1 cellular context compared by ENCODE assay signal in the genomic region with DNA sequence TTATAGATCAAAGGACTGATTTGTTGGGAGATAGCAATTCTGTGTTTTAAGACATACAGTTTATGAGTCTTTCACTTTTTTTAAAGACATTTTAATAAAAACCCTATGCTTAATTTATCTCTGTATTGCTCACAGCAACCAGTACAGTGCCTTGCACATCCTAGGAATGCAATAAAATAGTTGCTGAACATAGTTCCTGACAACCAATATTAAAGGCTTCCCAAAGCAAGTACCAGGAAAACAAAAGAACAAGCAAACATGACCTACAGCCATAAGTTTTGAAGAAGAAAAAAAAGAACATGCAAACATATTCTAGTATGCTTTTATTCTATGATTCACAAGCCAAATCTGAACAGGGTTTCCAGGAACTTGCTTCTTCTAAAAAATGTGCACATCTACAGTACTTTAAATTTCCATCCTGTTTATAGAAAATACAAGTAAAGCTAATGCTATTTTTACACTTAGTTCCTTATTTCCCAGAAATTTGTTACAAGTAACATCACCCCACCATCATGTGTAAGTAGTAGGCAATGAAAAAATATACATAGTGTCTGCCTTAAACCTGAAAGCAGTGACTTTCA.
TF ChIP-seq lines count a peak whose summit lies in the region.

No MANE protein-coding gene starts in this region.

TF ChIP-seq in SK-N-SH, 30 proteins besides CTCF, POLR2A, EP300 and RAD21 (continued from another document):
- TF ChIP-seq, protein P1, sequence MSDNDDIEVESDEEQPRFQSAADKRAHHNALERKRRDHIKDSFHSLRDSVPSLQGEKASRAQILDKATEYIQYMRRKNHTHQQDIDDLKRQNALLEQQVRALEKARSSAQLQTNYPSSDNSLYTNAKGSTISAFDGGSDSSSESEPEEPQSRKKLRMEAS (IDR thresholded peaks at IDR 0.05; ENCODE audit: low read depth): no peak
- TF ChIP-seq RXRA (IDR thresholded peaks at IDR 0.05; ENCODE audit: borderline replicate concordance, low read depth): no peak
